Comparison of ENCODE assay signal across 25 cellular contexts in the genomic region with DNA sequence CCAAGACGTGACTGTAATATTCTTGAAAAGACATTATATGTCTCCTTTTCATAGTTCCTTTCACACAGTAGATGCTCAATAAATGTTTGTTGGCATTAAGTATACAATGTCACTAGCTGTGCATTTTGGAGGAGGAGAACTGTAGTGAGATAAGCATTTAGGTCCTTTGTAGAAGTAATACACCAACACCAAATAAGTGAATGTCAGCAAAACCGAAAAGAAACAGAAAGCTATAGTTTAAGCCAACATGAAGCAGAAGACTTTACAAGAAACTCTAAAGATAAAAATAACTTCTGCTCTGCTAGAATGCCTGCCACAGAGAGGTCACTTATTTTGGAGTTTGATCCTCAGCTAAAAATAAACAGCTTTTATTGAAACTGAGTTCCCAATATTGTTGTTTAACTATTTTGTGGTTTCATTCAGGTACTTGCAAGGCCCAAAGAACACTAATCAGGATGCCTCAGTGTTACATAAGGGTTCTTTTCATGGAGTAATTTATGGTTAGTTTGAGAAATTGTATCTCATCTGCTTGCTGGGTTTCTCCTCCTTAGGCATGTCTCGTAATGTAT.
DNase-seq lines count a peak whose midpoint lies in the region; FAIRE-seq and TF ChIP-seq lines count a peak whose summit lies in the region.
"Had no signal": no experiment of that assay in that cellular context is flagged by ENCODE, and none has a peak within 500 bp of the region (broad histone marks: within the 10 kb centered on the region; RNA-seq: fewer than 3 reads in every experiment).

No MANE protein-coding gene starts in this region.

- FAIRE-seq in GM19239 (lab: Jason Lieb, UNC): peak; percentile 31
- FAIRE-seq: frontal cortex, kidney had no signal

- no peak for DNase-seq in GM19239 (ENCODE audit: insufficient read length, low spot score)
- no peak for DNase-seq in chondrocyte (ENCODE audit: low spot score)
- DNase-seq in tibial nerve (ENCODE audit: low spot score in 2 of 2): no peak
- no peak for DNase-seq in NK-92 treated with Interleukin-12 subunit alpha and Interleukin-12 subunit beta, amount 100 ng/mL, for 24 hours (lab: John Stamatoyannopoulos, UW)
- no peak for DNase-seq in Karpas-422
- DNase-seq in activated naive CD8-positive, alpha-beta T cell treated with anti-CD3 and anti-CD28 coated beads for 36 hours: no peak
- DNase-seq: activated CD4-positive, alpha-beta T cell treated with anti-CD3 and anti-CD28 coated beads for 36 hours; activated CD8-positive, alpha-beta memory T cell treated with anti-CD3 and anti-CD28 coated beads for 24 hours; activated naive CD4-positive, alpha-beta T cell treated with anti-CD3 and anti-CD28 coated beads for 36 hours; activated T-cell treated with anti-CD3 and anti-CD28 coated beads, Interleukin-2, amount 50 U/mL, for 48 hours; amygdala; CD8-positive, alpha-beta T cell; GF-D8; GOT3; kidney; NCI-H1105 treated with DMSO at 0.1 percent for 48 hours; NCI-H2081; nucleus accumbens; right lobe of liver; SJCRH30; T-helper 1 cell had no signal

- no peaks in the 10 kb centered on the region for H3K9me3 Mint-ChIP-seq in chondrocyte (ENCODE audit: low read depth)
- H3K9me3 Mint-ChIP-seq in nephron: no peaks in the 10 kb centered on the region
- H3K9me3 Mint-ChIP-seq in activated naive CD8-positive, alpha-beta T cell treated with anti-CD3 and anti-CD28 coated beads for 36 hours: no peaks in the 10 kb centered on the region
- H3K9me3 Mint-ChIP-seq: activated naive CD4-positive, alpha-beta T cell treated with anti-CD3 and anti-CD28 coated beads for 36 hours; CD8-positive, alpha-beta T cell had no signal

- H3K36me3 ChIP-seq in tibial nerve (no peaks in the 10 kb centered on the region), Karpas-422 (ENCODE audit: insufficient read depth, low read length) (no peaks in the 10 kb centered on the region)
- H3K36me3 ChIP-seq: right lobe of liver, SJCRH30 had no signal

- H3K4me1 Mint-ChIP-seq in chondrocyte (ENCODE audit: low read depth): peaks cover 63% of the 10 kb centered on the region
- peaks cover 67% of the 10 kb centered on the region for H3K4me1 Mint-ChIP-seq in nephron
- peaks cover 3% of the 10 kb centered on the region for H3K4me1 Mint-ChIP-seq in activated naive CD8-positive, alpha-beta T cell treated with anti-CD3 and anti-CD28 coated beads for 36 hours

- no peak for TF ChIP-seq EP300 in tibial nerve (IDR thresholded peaks at IDR 0.05)

- no peaks in the 10 kb centered on the region for H3K9me2 ChIP-seq in Karpas-422 (replicated peaks; ENCODE audit: insufficient read depth, low read length)

- H3K27me3 ChIP-seq in tibial nerve (no peaks in the 10 kb centered on the region), Karpas-422 (ENCODE audit: low read length) (no peaks in the 10 kb centered on the region)
- H3K27me3 ChIP-seq: right lobe of liver, SJCRH30 had no signal

- H3K79me2 ChIP-seq in Karpas-422 (ENCODE audit: low read length): no peaks in the 10 kb centered on the region

- H3K4me3 Mint-ChIP-seq in chondrocyte (ENCODE audit: unreplicated experiment) (no peak overlapping the region), nephron (no peak overlapping the region)
- no peak overlapping the region for H3K4me3 Mint-ChIP-seq in activated naive CD8-positive, alpha-beta T cell treated with anti-CD3 and anti-CD28 coated beads for 36 hours
- H3K4me3 Mint-ChIP-seq: activated CD4-positive, alpha-beta T cell treated with anti-CD3 and anti-CD28 coated beads for 36 hours; activated naive CD4-positive, alpha-beta T cell treated with anti-CD3 and anti-CD28 coated beads for 36 hours; CD8-positive, alpha-beta T cell had no signal

- TF ChIP-seq CTCF in chondrocyte (IDR thresholded peaks at IDR 0.05) (no peak), nephron (IDR thresholded peaks at IDR 0.05; ENCODE audit: unreplicated experiment in 3 of 3) (no peak), tibial nerve (IDR thresholded peaks at IDR 0.05) (no peak)

- H3K9me3 ChIP-seq in tibial nerve: no peaks in the 10 kb centered on the region
- no peaks in the 10 kb centered on the region for H3K9me3 ChIP-seq in Karpas-422 (ENCODE audit: low read length)
- H3K9me3 ChIP-seq: right lobe of liver, SJCRH30 had no signal

- H3K27ac ChIP-seq in tibial nerve (peak overlapping the region in 3 of 4 donors; percentile 3 to 87 (median 84)), Karpas-422 (ENCODE audit: low read length) (no peak overlapping the region)
- H3K27ac ChIP-seq: epithelial cell of prostate, right lobe of liver, SJCRH30 had no signal

- 51 to 62% methylated on average over 3 of the region's 3 CpGs for WGBS in tibial nerve, 2 donors

- no peaks in the 10 kb centered on the region for H3K27me3 Mint-ChIP-seq in chondrocyte (ENCODE audit: low read depth)
- H3K27me3 Mint-ChIP-seq in nephron (ENCODE audit: low read depth): peaks cover 4% of the 10 kb centered on the region
- H3K27me3 Mint-ChIP-seq in activated naive CD8-positive, alpha-beta T cell treated with anti-CD3 and anti-CD28 coated beads for 36 hours: peaks cover 15% of the 10 kb centered on the region

- no peak overlapping the region for H3K4me2 ChIP-seq in Karpas-422 (ENCODE audit: low read depth, low read length, poor library complexity, severe bottlenecking)

- no peak overlapping the region for H2AFZ ChIP-seq in Karpas-422 (ENCODE audit: low read length)

- H3K36me3 Mint-ChIP-seq in chondrocyte (ENCODE audit: low read depth) (peaks cover 4% of the 10 kb centered on the region), nephron (ENCODE audit: low read depth) (no peaks in the 10 kb centered on the region)
- H3K36me3 Mint-ChIP-seq in activated naive CD8-positive, alpha-beta T cell treated with anti-CD3 and anti-CD28 coated beads for 36 hours: no peaks in the 10 kb centered on the region
- H3K36me3 Mint-ChIP-seq: CD8-positive, alpha-beta T cell had no signal

- no peak overlapping the region for H3K9ac ChIP-seq in Karpas-422 (ENCODE audit: low read length)

- peak overlapping the region; percentile 78 for H3K27ac Mint-ChIP-seq in chondrocyte (ENCODE audit: unreplicated experiment)
- peak overlapping the region; percentile 62 to 84 (median 71) for H3K27ac Mint-ChIP-seq in nephron
- no peak overlapping the region for H3K27ac Mint-ChIP-seq in activated naive CD8-positive, alpha-beta T cell treated with anti-CD3 and anti-CD28 coated beads for 36 hours
- H3K27ac Mint-ChIP-seq: activated CD4-positive, alpha-beta T cell treated with anti-CD3 and anti-CD28 coated beads for 36 hours; activated naive CD4-positive, alpha-beta T cell treated with anti-CD3 and anti-CD28 coated beads for 36 hours; CD8-positive, alpha-beta T cell had no signal

- no peak for TF ChIP-seq POLR2A in tibial nerve (IDR thresholded peaks at IDR 0.05)

- peaks cover 0 to 97% (median 46%) of the 10 kb centered on the region in 4 donors for H3K4me1 ChIP-seq in tibial nerve
- no peaks in the 10 kb centered on the region for H3K4me1 ChIP-seq in Karpas-422 (ENCODE audit: low read length)

- no peak overlapping the region for H3K4me3 ChIP-seq in tibial nerve
- no peak overlapping the region for H3K4me3 ChIP-seq in Karpas-422 (ENCODE audit: low read length)
- H3K4me3 ChIP-seq: lung, right lobe of liver, SJCRH30 had no signal

- H4K20me1 ChIP-seq in Karpas-422 (ENCODE audit: insufficient read depth, low read depth, low read length): no peaks in the 10 kb centered on the region
